In genomic region chr19:48922548-48923490, GRCh38 we compare ENCODE assay signal across 14 cellular contexts. TPM values are rescaled to one million over a fixed set of nuclear protein-coding genes. Genes with fewer than 3 reads are reported as not detected.
DNase-seq lines count a peak whose midpoint lies in the region; ATAC-seq and TF ChIP-seq lines count a peak whose summit lies in the region.
"Had no signal": no experiment of that assay in that cellular context is flagged by ENCODE, and none has a peak within 500 bp of the region (broad histone marks: within the 10 kb centered on the region; RNA-seq: fewer than 3 reads in every experiment).

No MANE protein-coding gene starts in this region.

- WGBS in mammary epithelial cell (ENCODE audit: low coverage, missing lambda C conversion rate), result 84% methylated on average over 8 of the region's 18 CpGs
- no CpG with 5 or more reads among the region's 18 CpGs for WGBS in neuronal stem cell (ENCODE audit: extremely low coverage in 2 of 2, insufficient read length in 2 of 2, insufficient replicate concordance in 1 of 2), 2 donors

- H3K36me3 ChIP-seq in HCT116 (ENCODE audit: control insufficient read depth in 1 of 2, insufficient read depth in 2 of 2, low read length in 2 of 2), result peaks cover 2 to 3% of the 10 kb centered on the region in 2 experiments; a peak in 1 of 4 replicates
- H3K36me3 ChIP-seq in mammary epithelial cell (ENCODE audit: insufficient read depth, low read length), result peaks cover 6% of the 10 kb centered on the region
- peaks cover 25 to 49% of the 10 kb centered on the region in 2 donors for H3K36me3 ChIP-seq in neuronal stem cell (replicated peaks in 1 of 2; ENCODE audit: control insufficient read depth in 2 of 2, insufficient read depth in 2 of 2, low read length in 2 of 2)

- TF ChIP-seq CTCF in Calu3 (IDR thresholded peaks at IDR 0.05; ENCODE audit: unreplicated experiment) (no peak), HCT116 (IDR thresholded peaks at IDR 0.05 in 2 of 3, conservative IDR thresholded peaks at IDR 0.05 in 1 of 3; ENCODE audit: borderline replicate concordance in 1 of 3, insufficient read depth in 1 of 3, low read depth in 2 of 3, low read length in 2 of 3) (no peak), mammary epithelial cell (conservative IDR thresholded peaks at IDR 0.05 in 1 of 2, IDR thresholded peaks at IDR 0.05 in 1 of 2; ENCODE audit: extremely low read depth in 1 of 2, insufficient read depth in 1 of 2, low read depth in 1 of 2, low read length in 2 of 2) (no peak)

- H2AK5ac ChIP-seq in neuronal stem cell (ENCODE audit: low read depth, low read length), result no peak overlapping the region

- no peaks in the 10 kb centered on the region for H3K9me2 ChIP-seq in HCT116 (ENCODE audit: insufficient read depth)

- H3K79me2 ChIP-seq in HCT116 (ENCODE audit: insufficient read depth, low read length) (no peaks in the 10 kb centered on the region), mammary epithelial cell (ENCODE audit: insufficient read depth, low read length) (no peaks in the 10 kb centered on the region)

- DNase-seq in Calu3, result no peak
- no peak for DNase-seq in HCT116 (ENCODE audit: low read depth, low spot score)
- DNase-seq in mammary epithelial cell, result no peak
- no peak for DNase-seq in neuronal stem cell (ENCODE audit: low spot score)
- DNase-seq in activated CD4-positive, alpha-beta T cell treated with anti-CD3 and anti-CD28 coated beads, Interleukin-2, amount 50 U/mL, for 1 hour, result no peak
- no peak for DNase-seq in stimulated activated CD4-positive, alpha-beta T cell treated with anti-CD3 and anti-CD28 coated beads, Interleukin-2, amount 100 ng/mL, for 24 hours
- DNase-seq: HCEC 1CT, MM.1S, NCI-H1105 treated with DMSO at 0.1 percent for 48 hours, NCI-H187 treated with DMSO at 0.1 percent for 48 hours, NCI-H446, SHP77 treated with DMSO at 0.1 percent for 48 hours had no signal

- H3K79me1 ChIP-seq in neuronal stem cell (ENCODE audit: low read depth, low read length), result peaks cover 3% of the 10 kb centered on the region

- peaks cover 61% of the 10 kb centered on the region for H3K36me3 Mint-ChIP-seq in Calu3 (ENCODE audit: insufficient read depth, unreplicated experiment)

- intact Hi-C loops in Calu3 (cut with micrococcal nuclease; ENCODE audit: unreplicated experiment), result no loop called here
- intact Hi-C loops in HCT116 (cut with micrococcal nuclease), result no loop called here
- intact Hi-C loops in mammary epithelial cell (cut with micrococcal nuclease), result no loop called here

- no peak for TF ChIP-seq POLR2A in HCT116 (IDR thresholded peaks at IDR 0.05; ENCODE audit: borderline replicate concordance, extremely low read depth, insufficient read depth, insufficient read length)

- no peak overlapping the region for H2BK12ac ChIP-seq in neuronal stem cell (ENCODE audit: low read length)

- no peaks in the 10 kb centered on the region for H3K9me3 ChIP-seq in HCT116 (ENCODE audit: control insufficient read depth in 1 of 2, insufficient read depth in 1 of 2, low read depth in 1 of 2, low read length in 2 of 2)
- no peaks in the 10 kb centered on the region for H3K9me3 ChIP-seq in mammary epithelial cell (replicated peaks; ENCODE audit: insufficient read depth, low read length)
- no peaks in the 10 kb centered on the region for H3K9me3 ChIP-seq in neuronal stem cell (replicated peaks in 1 of 2; ENCODE audit: control insufficient read depth in 2 of 2, insufficient read depth in 1 of 2, low read depth in 1 of 2, low read length in 2 of 2)
- H3K9me3 ChIP-seq: BLaER1 treated with 17β-estradiol and CSF1 and Interleukin-3, amounts not matched to agents 10 nM and 100 nM had no signal

- peak overlapping the region; percentile 22 for H3K27ac Mint-ChIP-seq in Calu3 (ENCODE audit: unreplicated experiment)

- TSS peak; percentile 82 for BruUV-seq in Calu3 (replicated peaks; lab: Mats Ljungman, UMichigan)
- TSS peak; percentile 56 for BruUV-seq in HCT116 (replicated peaks; lab: Mats Ljungman, UMichigan)
- TSS peak; percentile 23 for BruUV-seq in mammary epithelial cell (replicated peaks; lab: Mats Ljungman, UMichigan)

- CTCF ChIA-PET in Calu3 (lab: Charles Lee), result no interaction called here
- CTCF ChIA-PET in HCT116 (lab: Charles Lee), result no interaction called here
- CTCF ChIA-PET in mammary epithelial cell (lab: Charles Lee; ENCODE audit: low non-redundant PET), result no interaction called here

- in situ Hi-C loops in mammary epithelial cell (cut with MboI; ENCODE audit: low sequenced_read_pairs in 2 of 2), result no loop called here

- H3K27ac ChIP-seq in HCT116 (ENCODE audit: low read depth, low read length), result no peak overlapping the region
- no peak overlapping the region for H3K27ac ChIP-seq in mammary epithelial cell (ENCODE audit: insufficient read depth, low read depth, low read length)
- H3K27ac ChIP-seq in neuronal stem cell (replicated peaks; ENCODE audit: low read length), result no peak overlapping the region
- H3K27ac ChIP-seq: BLaER1 treated with 17β-estradiol and CSF1 and Interleukin-3, amounts not matched to agents 10 nM and 100 nM had no signal

- POLR2A ChIA-PET in HCT116 (lab: Charles Lee), result no interaction called here

- ATAC-seq in HCT116, result no peak
- ATAC-seq in HG03175 (IDR thresholded peaks at IDR 0.05; ENCODE audit: unreplicated experiment), result no peak

- H2BK5ac ChIP-seq in neuronal stem cell (ENCODE audit: low read length), result peak overlapping the region; percentile 39

- H3K4ac ChIP-seq in neuronal stem cell (ENCODE audit: low read length), result no peak overlapping the region

- no peak overlapping the region for H2BK15ac ChIP-seq in neuronal stem cell (ENCODE audit: low read length)

- peaks cover 8% of the 10 kb centered on the region for H3K4me1 Mint-ChIP-seq in Calu3 (ENCODE audit: low read depth, unreplicated experiment)

- H3K18ac ChIP-seq in neuronal stem cell (ENCODE audit: low read length), result no peak overlapping the region

- H2BK120ac ChIP-seq in neuronal stem cell (ENCODE audit: low read depth, low read length), result no peak overlapping the region

- H4K91ac ChIP-seq in neuronal stem cell (ENCODE audit: low read depth, low read length, poor library complexity), result no peak overlapping the region

- no peak for TF ChIP-seq RAD21 in HCT116 (IDR thresholded peaks at IDR 0.05; ENCODE audit: low read depth)

- peak overlapping the region; percentile 31 for H3K23ac ChIP-seq in neuronal stem cell (ENCODE audit: low read depth, low read length, poor library complexity)

- dilution Hi-C loops in mammary epithelial cell (cut with HindIII; ENCODE audit: low sequenced_read_pairs), result loop anchor here (5.0 kb wide), 1 partner anchor 81 kb away; no protein-coding TSS in a partner anchor

- no peak overlapping the region for H2AFZ ChIP-seq in HCT116 (ENCODE audit: low read depth, low read length, poor library complexity, severe bottlenecking)
- H2AFZ ChIP-seq in mammary epithelial cell (ENCODE audit: low read depth, low read length), result no peak overlapping the region
- H2AFZ ChIP-seq in neuronal stem cell (ENCODE audit: low read length), result no peak overlapping the region

- H4K20me1 ChIP-seq in HCT116 (ENCODE audit: insufficient read depth) (no peaks in the 10 kb centered on the region), mammary epithelial cell (ENCODE audit: insufficient read depth, low read length) (no peaks in the 10 kb centered on the region)

- H3K4me3 ChIP-seq in HCT116 (replicated peaks in 1 of 2; ENCODE audit: low read depth in 1 of 2, low read length in 2 of 2) (no peak overlapping the region), mammary epithelial cell (replicated peaks in 1 of 3; ENCODE audit: insufficient read depth in 1 of 3, low read depth in 2 of 3, low read length in 3 of 3) (no peak overlapping the region), neuronal stem cell (ENCODE audit: low read length in 2 of 2) (no peak overlapping the region)
- H3K4me3 ChIP-seq: BLaER1 treated with 17β-estradiol and CSF1 and Interleukin-3, amounts not matched to agents 10 nM and 100 nM had no signal

- H3K27me3 Mint-ChIP-seq in Calu3 (ENCODE audit: unreplicated experiment), result no peaks in the 10 kb centered on the region

- H3K14ac ChIP-seq in neuronal stem cell (ENCODE audit: low read length), result no peak overlapping the region

- H3K4me1 ChIP-seq in HCT116 (ENCODE audit: control insufficient read depth in 1 of 2, insufficient read depth in 2 of 2, low read length in 2 of 2) (peaks cover 20 to 35% of the 10 kb centered on the region in 2 experiments), mammary epithelial cell (ENCODE audit: insufficient read depth, low read length) (peaks cover 23% of the 10 kb centered on the region), neuronal stem cell (ENCODE audit: control insufficient read depth in 2 of 2, insufficient read depth in 1 of 2, low read depth in 1 of 2, low read length in 2 of 2) (no peaks in the 10 kb centered on the region)

- no peak overlapping the region for H3K4me2 ChIP-seq in HCT116 (ENCODE audit: low read length)
- H3K4me2 ChIP-seq in mammary epithelial cell (ENCODE audit: insufficient read depth, low read depth, low read length), result no peak overlapping the region
- H3K4me2 ChIP-seq in neuronal stem cell (ENCODE audit: insufficient read depth, low read length, poor library complexity, severe bottlenecking), result no peak overlapping the region
- H3K4me2 ChIP-seq: BLaER1 treated with 17β-estradiol and CSF1 and Interleukin-3, amounts not matched to agents 10 nM and 100 nM had no signal

- H3K9ac ChIP-seq in HCT116 (ENCODE audit: low read length), result no peak overlapping the region
- H3K9ac ChIP-seq in mammary epithelial cell (ENCODE audit: insufficient read depth, low read length), result no peak overlapping the region
- peak overlapping the region; percentile 44 for H3K9ac ChIP-seq in neuronal stem cell (ENCODE audit: low read depth, low read length, poor library complexity)
- H3K9ac ChIP-seq: BLaER1 treated with 17β-estradiol and CSF1 and Interleukin-3, amounts not matched to agents 10 nM and 100 nM had no signal

- no peak overlapping the region for H4K8ac ChIP-seq in neuronal stem cell (ENCODE audit: low read depth, low read length)

- no peak overlapping the region for H3K4me3 Mint-ChIP-seq in Calu3 (ENCODE audit: low read depth, unreplicated experiment)

- RAD21 ChIA-PET in HCT116 (lab: Charles Lee; ENCODE audit: low non-redundant PET in 1 of 2, low total read pairs in 2 of 2, uncharacterized antibody in 2 of 2, unreplicated experiment in 2 of 2), result no interaction called here

- no peaks in the 10 kb centered on the region for H3K9me3 Mint-ChIP-seq in Calu3 (ENCODE audit: low read depth, unreplicated experiment)

- no peaks in the 10 kb centered on the region for H3K27me3 ChIP-seq in HCT116 (ENCODE audit: insufficient read depth, low read length)
- H3K27me3 ChIP-seq in mammary epithelial cell (ENCODE audit: insufficient read depth, low read length), result no peaks in the 10 kb centered on the region
- no peaks in the 10 kb centered on the region for H3K27me3 ChIP-seq in neuronal stem cell (ENCODE audit: control insufficient read depth in 3 of 3, insufficient read depth in 3 of 3, low read depth in 1 of 3, low read length in 3 of 3)
- H3K27me3 ChIP-seq: BLaER1 treated with 17β-estradiol and CSF1 and Interleukin-3, amounts not matched to agents 10 nM and 100 nM had no signal

RNA-seq across cellular contexts. Expression of gene DHDH, which starts 10.7 kb away (rescaled TPM):
- total RNA-seq in Calu3 (2022), result 2.1 and 5.3 TPM in 2 replicates
- 8.6 TPM for total RNA-seq in HCT116 (2021; ENCODE audit: unreplicated experiment)
- polyA plus RNA-seq in HCT116 (2012), result 20.0 and 20.6 TPM in 2 replicates
- 1 to 10 TPM in 1 of 2 donors, under 1 TPM in 1; 0.33 to 3.0 TPM for total RNA-seq in mammary epithelial cell
- polyA plus RNA-seq in mammary epithelial cell, result 3.7 TPM
- 2.9 TPM for polyA minus RNA-seq in mammary epithelial cell
- 0.81 TPM for polyA plus RNA-seq in neuronal stem cell (2013, experiment 1 of 2)
- 0.93 TPM for polyA plus RNA-seq in neuronal stem cell (2013, experiment 2 of 2)

RNA-seq across cellular contexts. Expression of gene NUCB1, which starts 22.7 kb away (rescaled TPM):
- total RNA-seq in Calu3 (2022), result 162 and 173 TPM in 2 replicates
- total RNA-seq in HCT116 (2021; ENCODE audit: unreplicated experiment), result 88.8 TPM
- 109 and 113 TPM in 2 replicates for polyA plus RNA-seq in HCT116 (2012)
- 100 to 1,000 TPM; 132 to 133 TPM for total RNA-seq in mammary epithelial cell
- polyA plus RNA-seq in mammary epithelial cell, result 73.7 TPM
- 61.7 TPM for polyA minus RNA-seq in mammary epithelial cell
- polyA plus RNA-seq in neuronal stem cell (2013, experiment 1 of 2), result 61.4 TPM
- polyA plus RNA-seq in neuronal stem cell (2013, experiment 2 of 2), result 60.3 TPM

RNA-seq across cellular contexts. Expression of gene TULP2, which starts 24.3 kb away (rescaled TPM):
- not detected in 2 replicates for total RNA-seq in Calu3 (2022)
- not detected for total RNA-seq in HCT116 (2021; ENCODE audit: unreplicated experiment)
- polyA plus RNA-seq in HCT116 (2012), result 0.04 and 0.10 TPM in 2 replicates
- under 1 TPM in 1 of 2 donors, not detected in 1; 0.17 TPM for total RNA-seq in mammary epithelial cell
- polyA plus RNA-seq in mammary epithelial cell, result not detected
- polyA minus RNA-seq in mammary epithelial cell, result not detected
- 0.71 TPM for polyA plus RNA-seq in neuronal stem cell (2013, experiment 1 of 2)
- polyA plus RNA-seq in neuronal stem cell (2013, experiment 2 of 2), result 0.43 TPM

RNA-seq across cellular contexts. Expression of gene BAX, which starts 31.9 kb away (rescaled TPM):
- total RNA-seq in Calu3 (2022), result 141 and 147 TPM in 2 replicates
- total RNA-seq in HCT116 (2021; ENCODE audit: unreplicated experiment), result 96.4 TPM
- 65.4 and 68.6 TPM in 2 replicates for polyA plus RNA-seq in HCT116 (2012)
- 100 to 1,000 TPM in 1 of 2 donors, 10 to 100 TPM in 1; 53.7 to 180 TPM for total RNA-seq in mammary epithelial cell
- 77.6 TPM for polyA plus RNA-seq in mammary epithelial cell
- polyA minus RNA-seq in mammary epithelial cell, result 74.0 TPM
- 66.4 TPM for polyA plus RNA-seq in neuronal stem cell (2013, experiment 1 of 2)
- 63.3 TPM for polyA plus RNA-seq in neuronal stem cell (2013, experiment 2 of 2)

RNA-seq across cellular contexts. Expression of gene FTL, which starts 42.3 kb away (rescaled TPM):
- 1,459 and 1,979 TPM in 2 replicates for total RNA-seq in Calu3 (2022)
- 1,885 TPM for total RNA-seq in HCT116 (2021; ENCODE audit: unreplicated experiment)
- 2,308 and 2,337 TPM in 2 replicates for polyA plus RNA-seq in HCT116 (2012)
- total RNA-seq in mammary epithelial cell, result 100 to 1,000 TPM; 186 to 287 TPM
- 181 TPM for polyA plus RNA-seq in mammary epithelial cell
- 416 TPM for polyA minus RNA-seq in mammary epithelial cell
- polyA plus RNA-seq in neuronal stem cell (2013, experiment 1 of 2), result 2,949 TPM
- 2,579 TPM for polyA plus RNA-seq in neuronal stem cell (2013, experiment 2 of 2)
